In the genomic region with DNA sequence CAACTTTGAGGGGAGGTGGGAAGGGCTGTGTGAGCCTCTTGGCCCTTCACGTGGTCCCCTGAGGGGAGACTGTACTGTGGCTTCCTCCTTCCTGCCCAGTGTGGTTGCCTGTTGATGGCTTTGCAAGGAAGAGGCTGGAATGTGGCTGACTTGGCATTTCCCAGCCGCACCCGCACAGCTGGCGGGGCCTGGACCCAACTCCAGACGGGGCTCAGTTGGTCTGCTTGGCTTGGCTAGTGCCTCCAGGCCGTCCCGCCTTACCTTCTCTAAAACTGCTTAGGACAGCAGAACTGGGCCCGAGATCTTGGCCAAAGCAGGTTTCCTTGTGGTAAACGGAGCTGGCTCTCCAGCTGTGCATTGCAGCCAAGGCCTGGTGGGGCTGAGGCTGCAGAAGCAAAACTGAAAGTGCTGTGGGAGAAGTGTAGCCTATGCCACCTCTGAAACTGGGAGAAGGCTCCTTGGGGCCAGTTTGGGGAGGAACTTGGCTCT, we compare ENCODE assay signal across 10 cellular contexts.
A peak's percentile ranks its signal among the peaks of the same experiment; 100 is the strongest.
DNase-seq lines count a peak whose midpoint lies in the region; ATAC-seq, FAIRE-seq and TF ChIP-seq lines count a peak whose summit lies in the region.
"Had no signal": no experiment of that assay in that cellular context is flagged by ENCODE, and none has a peak within 500 bp of the region (broad histone marks: within the 10 kb centered on the region; RNA-seq: fewer than 3 reads in every experiment).

No MANE protein-coding gene starts in this region.

- TF ChIP-seq CTCF in fibroblast of lung (conservative IDR thresholded peaks at IDR 0.05 in 1 of 2, IDR thresholded peaks at IDR 0.05 in 1 of 2; ENCODE audit: low read depth in 1 of 2, low read length in 2 of 2) (no peak), sigmoid colon (IDR thresholded peaks at IDR 0.05) (no peak), Caco-2 (IDR thresholded peaks at IDR 0.05; ENCODE audit: insufficient read depth in 1 of 2, low read depth in 1 of 2, low read length in 1 of 2, severe bottlenecking in 1 of 2, unreplicated experiment in 1 of 2) (no peak)

- H3K4me1 Mint-ChIP-seq in Caco-2 (ENCODE audit: low read depth, unreplicated experiment), result no peaks in the 10 kb centered on the region

- POLR2A ChIA-PET in Caco-2 (lab: Charles Lee), result no interaction called here

- TF ChIP-seq EP300 in sigmoid colon (IDR thresholded peaks at IDR 0.05), result no peak

- H3K79me2 ChIP-seq in fibroblast of lung (ENCODE audit: control insufficient read depth, insufficient read depth, low read length), result no peaks in the 10 kb centered on the region

- no TSS peak for BruUV-seq in Caco-2 (replicated peaks; lab: Mats Ljungman, UMichigan)

- H3K27ac Mint-ChIP-seq in Caco-2 (ENCODE audit: unreplicated experiment), result no peak overlapping the region

- no peaks in the 10 kb centered on the region for H3K9me3 Mint-ChIP-seq in Caco-2 (ENCODE audit: unreplicated experiment)

- H3K27me3 ChIP-seq in fibroblast of lung (ENCODE audit: control insufficient read depth, insufficient read depth, low read length) (no peaks in the 10 kb centered on the region), sigmoid colon (no peaks in the 10 kb centered on the region), Caco-2 (replicated peaks; ENCODE audit: control insufficient read depth, insufficient read depth, low read length) (no peaks in the 10 kb centered on the region)

- TF ChIP-seq POLR2A in GM12891 (IDR thresholded peaks at IDR 0.05; ENCODE audit: low read depth, low read length) (no peak), sigmoid colon (IDR thresholded peaks at IDR 0.05) (no peak)

- H3K4me3 ChIP-seq in fibroblast of lung (replicated peaks in 1 of 4; ENCODE audit: control extremely low read depth in 1 of 4, insufficient read depth in 1 of 4, low read depth in 3 of 4, low read length in 4 of 4), result peak overlapping the region in 1 of 4 experiments; percentile 30
- H3K4me3 ChIP-seq in sigmoid colon, result peak overlapping the region in 1 of 4 donors; percentile 19
- no peak overlapping the region for H3K4me3 ChIP-seq in Caco-2 (ENCODE audit: low read depth, low read length)

- H4K20me1 ChIP-seq in fibroblast of lung (ENCODE audit: control insufficient read depth, extremely low read depth, insufficient read depth, low read length), result no peaks in the 10 kb centered on the region

- H3K4me3 Mint-ChIP-seq in Caco-2 (ENCODE audit: unreplicated experiment), result no peak overlapping the region

- peak; percentile 69 for FAIRE-seq in GM12891 (lab: Jason Lieb, UNC)
- FAIRE-seq: astrocyte had no signal

- H3K4me1 ChIP-seq in fibroblast of lung (ENCODE audit: control insufficient read depth, extremely low read depth, insufficient read depth, low read length) (no peaks in the 10 kb centered on the region), sigmoid colon (no peaks in the 10 kb centered on the region), Caco-2 (no peaks in the 10 kb centered on the region)

- intact Hi-C loops in sigmoid colon (cut with DNase I), result no loop called here
- intact Hi-C loops in Caco-2 (cut with micrococcal nuclease; ENCODE audit: unreplicated experiment), result no loop called here

- no peaks in the 10 kb centered on the region for H3K36me3 ChIP-seq in fibroblast of lung (ENCODE audit: control insufficient read depth, insufficient read depth, low read length)
- no peaks in the 10 kb centered on the region for H3K36me3 ChIP-seq in sigmoid colon
- H3K36me3 ChIP-seq in Caco-2 (ENCODE audit: control insufficient read depth, insufficient read depth, low read length), result no peaks in the 10 kb centered on the region

- no peak overlapping the region for H3K4me2 ChIP-seq in fibroblast of lung (ENCODE audit: extremely low read depth, insufficient read depth, low read length)

- H3K9ac ChIP-seq in fibroblast of lung (ENCODE audit: insufficient read depth, low read length), result no peak overlapping the region

- DNase-seq in GM12891 (ENCODE audit: insufficient read length, low spot score) (no peak), fibroblast of lung (ENCODE audit: low read depth in 2 of 2) (peak; percentile 16 to 74), pons (ENCODE audit: low spot score) (peak; percentile 38), sigmoid colon (no peak), Caco-2 (no peak)
- DNase-seq in activated CD8-positive, alpha-beta memory T cell treated with anti-CD3 and anti-CD28 coated beads, Interleukin-2, amount 50 U/mL, for 4 hours, result no peak
- DNase-seq: posterior cingulate gyrus had no signal

- H3K27me3 Mint-ChIP-seq in Caco-2 (ENCODE audit: insufficient read depth, unreplicated experiment), result no peaks in the 10 kb centered on the region

- no peaks in the 10 kb centered on the region for H3K36me3 Mint-ChIP-seq in Caco-2 (ENCODE audit: insufficient read depth, unreplicated experiment)

- H3K9me3 ChIP-seq in fibroblast of lung (ENCODE audit: control insufficient read depth, insufficient read depth, low read depth, low read length) (no peaks in the 10 kb centered on the region), sigmoid colon (no peaks in the 10 kb centered on the region), Caco-2 (no peaks in the 10 kb centered on the region)

- no peak overlapping the region for H2AFZ ChIP-seq in fibroblast of lung (ENCODE audit: low read length)

- no peak overlapping the region for H3K27ac ChIP-seq in fibroblast of lung (ENCODE audit: insufficient read depth, low read length)
- H3K27ac ChIP-seq in sigmoid colon, result peak overlapping the region in 1 of 4 donors; percentile 32

- ATAC-seq in HG03378 (IDR thresholded peaks at IDR 0.05; ENCODE audit: unreplicated experiment) (peak; percentile 45), GM21515 (IDR thresholded peaks at IDR 0.05; ENCODE audit: unreplicated experiment) (no peak)

- 30 to 45% methylated on average over 9 of the region's 9 CpGs for WGBS in sigmoid colon, 2 donors

- CTCF ChIA-PET in Caco-2 (lab: Charles Lee), result no interaction called here

TF ChIP-seq in GM12891, 5 proteins besides CTCF, POLR2A, EP300 and RAD21:
- TF ChIP-seq TAF1 (IDR thresholded peaks at IDR 0.05; ENCODE audit: low read depth, low read length) (no peak), POLR2AphosphoS5 (IDR thresholded peaks at IDR 0.05; ENCODE audit: low read depth, low read length) (no peak), POU2F2 (IDR thresholded peaks at IDR 0.05; ENCODE audit: low read depth, low read length) (no peak), PAX5 (IDR thresholded peaks at IDR 0.05; ENCODE audit: insufficient read depth, low read length, severe bottlenecking) (no peak), SPI1 (IDR thresholded peaks at IDR 0.05; ENCODE audit: low read depth, low read length) (no peak)

Comparison
In these comparisons a context has a peak if more than half of its experiments do, and no peak if none do; other contexts are left out.
1. DNase-seq: peak in fibroblast of lung (2 of 2) and pons (single experiment); none in GM12891 (single experiment), sigmoid colon (single experiment), activated CD8-positive, alpha-beta memory T cell treated with anti-CD3 and anti-CD28 coated beads, Interleukin-2, amount 50 U/mL, for 4 hours (single experiment) and Caco-2 (0 of 2).